9 cellular contexts compared by ENCODE assay signal in the genomic region with DNA sequence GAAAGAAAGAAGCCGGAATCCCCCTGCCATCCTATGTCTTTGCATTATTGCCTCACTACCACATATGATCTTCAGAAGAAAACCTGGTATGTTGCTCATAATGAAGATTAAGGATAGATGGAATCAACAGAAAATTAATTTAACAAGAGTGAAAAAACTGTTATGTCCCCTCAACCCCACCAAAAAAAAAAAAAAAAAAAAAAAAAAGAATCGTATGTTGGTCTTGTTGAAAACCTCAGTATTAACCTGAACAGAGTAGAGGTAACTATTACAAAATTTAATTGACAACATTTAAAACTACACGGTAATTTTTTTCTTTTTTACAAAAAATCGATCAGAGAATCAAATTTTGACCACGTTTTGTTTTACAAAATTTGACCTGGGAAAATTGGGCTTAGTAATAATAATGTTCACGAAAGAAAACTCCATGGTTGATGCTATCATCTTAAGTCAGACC. TPM values are rescaled to one million over a fixed set of nuclear protein-coding genes. Genes with fewer than 3 reads are reported as not detected.
A peak's percentile ranks its signal among the peaks of the same experiment; 100 is the strongest.
DNase-seq lines count a peak whose midpoint lies in the region; ATAC-seq, FAIRE-seq and TF ChIP-seq lines count a peak whose summit lies in the region.
"Had no signal": no experiment of that assay in that cellular context is flagged by ENCODE, and none has a peak within 500 bp of the region (broad histone marks: within the 10 kb centered on the region; RNA-seq: fewer than 3 reads in every experiment).

No MANE protein-coding gene starts in this region.

- H3K36me3 ChIP-seq in BLaER1 (peaks cover 27% of the 10 kb centered on the region), NT2/D1 (ENCODE audit: insufficient read depth, insufficient read length, low read length) (peaks cover 35% of the 10 kb centered on the region)

- H3K27ac Mint-ChIP-seq in effector memory CD8-positive, alpha-beta T cell: peak overlapping the region; percentile 99
- peak overlapping the region; percentile 99 for H3K27ac Mint-ChIP-seq in neural crest cell (ENCODE audit: unreplicated experiment)

- DNase-seq in NT2/D1 (ENCODE audit: low read depth, low spot score) (no peak), neural crest cell (ENCODE audit: low read depth, low spot score) (no peak), D721Med (ENCODE audit: insufficient read length, low spot score) (no peak)
- no peak for DNase-seq in effector memory CD8-positive, alpha-beta T cell
- no peak for DNase-seq in effector CD8-positive, alpha-beta T cell (lab: John Stamatoyannopoulos, UW)
- DNase-seq in stimulated activated CD4-positive, alpha-beta T cell treated with anti-CD3 and anti-CD28 coated beads, Interleukin-12 subunit alpha, Interleukin-12 subunit beta, amount 100 ng/mL, for 4 hours: no peak

- FAIRE-seq in D721Med (lab: Jason Lieb, UNC): no peak
- FAIRE-seq: islet of Langerhans had no signal

- H3K9me3 ChIP-seq in BLaER1: no peaks in the 10 kb centered on the region
- no peaks in the 10 kb centered on the region for H3K9me3 ChIP-seq in NT2/D1 (ENCODE audit: insufficient read depth, low read length)

- H3K4me1 Mint-ChIP-seq in effector memory CD8-positive, alpha-beta T cell (ENCODE audit: low read depth in 2 of 2): peaks cover 23 to 29% of the 10 kb centered on the region in 2 donors
- H3K4me1 Mint-ChIP-seq in neural crest cell: peaks cover 23% of the 10 kb centered on the region

- H3K4me3 ChIP-seq in BLaER1 (peak overlapping the region; percentile 93), NT2/D1 (ENCODE audit: insufficient read length, low read depth) (peak overlapping the region; percentile 94)

- peaks cover 48% of the 10 kb centered on the region for H3K36me3 Mint-ChIP-seq in effector memory CD8-positive, alpha-beta T cell (ENCODE audit: insufficient read depth)
- H3K36me3 Mint-ChIP-seq in neural crest cell (ENCODE audit: low read depth): peaks cover 11% of the 10 kb centered on the region

- H3K9me3 Mint-ChIP-seq in effector memory CD8-positive, alpha-beta T cell: no peaks in the 10 kb centered on the region
- no peaks in the 10 kb centered on the region for H3K9me3 Mint-ChIP-seq in neural crest cell

- TF ChIP-seq CTCF in neural crest cell (conservative IDR thresholded peaks at IDR 0.05): peak; percentile 23
- TF ChIP-seq CTCF in D721Med (IDR thresholded peaks at IDR 0.05; ENCODE audit: insufficient read depth, missing control alignments): no peak

- H3K4me2 ChIP-seq in BLaER1: peak overlapping the region; percentile 90

- H3K27me3 ChIP-seq in BLaER1: no peaks in the 10 kb centered on the region
- no peaks in the 10 kb centered on the region for H3K27me3 ChIP-seq in NT2/D1 (ENCODE audit: insufficient read depth, insufficient read length)

- no peak for ATAC-seq in effector memory CD8-positive, alpha-beta T cell (replicated peaks)
- ATAC-seq in GM18909 (IDR thresholded peaks at IDR 0.05; ENCODE audit: poor library complexity, unreplicated experiment): no peak

- peaks cover 38% of the 10 kb centered on the region for H3K4me1 ChIP-seq in BLaER1
- no peaks in the 10 kb centered on the region for H3K4me1 ChIP-seq in NT2/D1 (ENCODE audit: insufficient read depth, insufficient read length)

- H4K20me1 ChIP-seq in BLaER1: peaks cover 32% of the 10 kb centered on the region

- H3K4me3 Mint-ChIP-seq in effector memory CD8-positive, alpha-beta T cell: peak overlapping the region; percentile 96 to 97
- H3K4me3 Mint-ChIP-seq in neural crest cell: peak overlapping the region; percentile 97

- H3K27ac ChIP-seq in BLaER1: peak overlapping the region; percentile 98

- peak overlapping the region; percentile 99 for H3K9ac ChIP-seq in BLaER1
- H3K9ac ChIP-seq in NT2/D1 (ENCODE audit: insufficient read length, low read depth): peak overlapping the region; percentile 65

- H3K27me3 Mint-ChIP-seq in effector memory CD8-positive, alpha-beta T cell: no peaks in the 10 kb centered on the region
- H3K27me3 Mint-ChIP-seq in neural crest cell (ENCODE audit: low read depth): no peaks in the 10 kb centered on the region

RNA-seq across cellular contexts. Expression of gene CSNK1A1, which starts 0.8 kb away (rescaled TPM):
- 218 and 219 TPM in 2 replicates for total RNA-seq in neural crest cell

RNA-seq across cellular contexts. Expression of gene ARHGEF37, which starts 29.2 kb away (rescaled TPM):
- total RNA-seq in neural crest cell: 1.9 and 2.3 TPM in 2 replicates
